Comparison of ENCODE assay signal across 1 cellular context in genomic region chrX:37871626-37872302, GRCh38.
TF ChIP-seq lines count a peak whose summit lies in the region.

No MANE protein-coding gene starts in this region.

TF ChIP-seq in A549, 52 proteins besides CTCF, POLR2A, EP300 and RAD21 (continued from another document):
- no peak for TF ChIP-seq REST (IDR thresholded peaks at IDR 0.05)
- no peak for TF ChIP-seq TP53 (CRISPR knock-in tag; IDR thresholded peaks at IDR 0.05)
- TF ChIP-seq BCL3 (IDR thresholded peaks at IDR 0.05) = no peak
- TF ChIP-seq RARB (CRISPR knock-in tag; IDR thresholded peaks at IDR 0.05) = no peak
- no peak for TF ChIP-seq CBX2 (IDR thresholded peaks at IDR 0.05; ENCODE audit: borderline replicate concordance, low read depth)
- TF ChIP-seq ZFP36 (IDR thresholded peaks at IDR 0.05; ENCODE audit: borderline replicate concordance, partially characterized antibody) = no peak
- no peak for TF ChIP-seq SMC3 (IDR thresholded peaks at IDR 0.05)
- 0 out of 2 replicates have a peak, but pooled peaks have one; percentile 23 for TF ChIP-seq FOSL2 (IDR thresholded peaks at IDR 0.05)
- peak; percentile 58; the same call in 1 of the 2 replicates for TF ChIP-seq FOSL2 (CRISPR knock-in tag; IDR thresholded peaks at IDR 0.05)
- TF ChIP-seq HOXB13 (CRISPR knock-in tag; IDR thresholded peaks at IDR 0.05; ENCODE audit: low read depth) = no peak
- TF ChIP-seq ESRRA (IDR thresholded peaks at IDR 0.05; ENCODE audit: borderline replicate concordance, low read length) = no peak
- TF ChIP-seq GATA3 (IDR thresholded peaks at IDR 0.05; ENCODE audit: borderline replicate concordance) = peak; percentile 36; the same call in 1 of the 2 replicates
- no peak for TF ChIP-seq PHF8 (IDR thresholded peaks at IDR 0.05; ENCODE audit: borderline replicate concordance, low read depth)
